12 cellular contexts compared by ENCODE assay signal in the genomic region with DNA sequence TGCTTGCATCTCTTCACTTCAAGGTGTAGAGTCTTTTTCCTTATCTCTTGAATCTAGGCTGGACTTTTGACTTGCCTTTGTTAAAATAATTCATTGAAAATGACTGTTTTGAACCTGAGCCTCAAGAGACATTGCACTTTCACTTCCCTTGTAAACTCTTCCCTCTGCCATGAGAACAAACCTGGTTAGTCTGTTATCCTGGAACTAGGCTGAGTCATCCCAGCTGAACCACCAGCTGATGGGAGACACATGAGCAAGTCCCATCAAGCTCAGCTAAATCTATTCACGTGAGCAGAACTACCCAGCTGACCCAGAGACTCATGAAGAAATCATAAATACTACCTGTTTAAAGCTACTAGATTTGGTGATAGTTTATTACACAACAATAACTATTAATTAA.
A peak's percentile ranks its signal among the peaks of the same experiment; 100 is the strongest.
DNase-seq lines count a peak whose midpoint lies in the region; ATAC-seq and TF ChIP-seq lines count a peak whose summit lies in the region.
"Had no signal": no experiment of that assay in that cellular context is flagged by ENCODE, and none has a peak within 500 bp of the region (broad histone marks: within the 10 kb centered on the region; RNA-seq: fewer than 3 reads in every experiment).

No MANE protein-coding gene starts in this region.

- peak; percentile 65 for ATAC-seq in GM18517 (IDR thresholded peaks at IDR 0.05; ENCODE audit: unreplicated experiment)
- ATAC-seq in HCT116 = no peak
- ATAC-seq: activated CD8-positive, alpha-beta T cell treated with anti-CD3 and anti-CD28 coated beads, Interleukin-2, amount 10 ng/mL, durations not matched to agents 7 days and 5 days had no signal

- peaks cover 0 to 3% of the 10 kb centered on the region in 2 experiments; a peak in 1 of 4 replicates for H3K4me1 ChIP-seq in HCT116 (ENCODE audit: control insufficient read depth in 1 of 2, insufficient read depth in 2 of 2, low read length in 2 of 2)

- intact Hi-C loops in HCT116 (cut with micrococcal nuclease) = no loop called here

- BruUV-seq in HCT116 (replicated peaks; lab: Mats Ljungman, UMichigan) = no TSS peak

- POLR2A ChIA-PET in HCT116 (lab: Charles Lee) = no interaction called here

- no peak overlapping the region for H2AFZ ChIP-seq in HCT116 (ENCODE audit: low read depth, low read length, poor library complexity, severe bottlenecking)

- TF ChIP-seq CTCF in HCT116 (IDR thresholded peaks at IDR 0.05 in 2 of 3, conservative IDR thresholded peaks at IDR 0.05 in 1 of 3; ENCODE audit: borderline replicate concordance in 1 of 3, insufficient read depth in 1 of 3, low read depth in 2 of 3, low read length in 2 of 3) (no peak), fibroblast of pulmonary artery (IDR thresholded peaks at IDR 0.05; ENCODE audit: low read length, missing control alignments) (no peak)

- CTCF ChIA-PET in HCT116 (lab: Charles Lee) = no interaction called here

- H3K9me3 ChIP-seq in HCT116 (ENCODE audit: control insufficient read depth in 1 of 2, insufficient read depth in 1 of 2, low read depth in 1 of 2, low read length in 2 of 2) = no peaks in the 10 kb centered on the region
- H3K9me3 ChIP-seq: MG63 had no signal

- no peak for TF ChIP-seq RAD21 in HCT116 (IDR thresholded peaks at IDR 0.05; ENCODE audit: low read depth)

- no peaks in the 10 kb centered on the region for H3K9me2 ChIP-seq in HCT116 (ENCODE audit: insufficient read depth)

- H3K4me3 ChIP-seq in HCT116 (replicated peaks in 1 of 2; ENCODE audit: low read depth in 1 of 2, low read length in 2 of 2) = no peak overlapping the region
- no peak overlapping the region for H3K4me3 ChIP-seq in fibroblast of pulmonary artery (replicated peaks; ENCODE audit: low read depth, low read length)
- H3K4me3 ChIP-seq: MG63 had no signal

- H3K36me3 ChIP-seq in HCT116 (ENCODE audit: control insufficient read depth in 1 of 2, insufficient read depth in 2 of 2, low read length in 2 of 2) = no peaks in the 10 kb centered on the region
- H3K36me3 ChIP-seq: MG63 had no signal

- H4K20me1 ChIP-seq in HCT116 (ENCODE audit: insufficient read depth) = no peaks in the 10 kb centered on the region

- DNase-seq in HCT116 (ENCODE audit: low read depth, low spot score) = no peak
- peak; percentile 13 for DNase-seq in HK-2 (ENCODE audit: unreplicated experiment)
- DNase-seq in fibroblast of pulmonary artery (ENCODE audit: low read depth) = peak; percentile 48
- DNase-seq in stimulated activated CD4-positive, alpha-beta T cell treated with anti-CD3 and anti-CD28 coated beads, Interleukin-1b, Interleukin-23, amount 100 ng/mL, for 48 hours = no peak
- DNase-seq in occipital lobe (lab: John Stamatoyannopoulos, UW) = no peak
- no peak for DNase-seq in NCI-H1105 treated with DMSO at 0.1 percent for 48 hours (lab: John Stamatoyannopoulos, UW)
- no peak for DNase-seq in SKM-1 (lab: John Stamatoyannopoulos, UW; ENCODE audit: unreplicated experiment)
- DNase-seq: activated CD8-positive, alpha-beta T cell treated with anti-CD3 and anti-CD28 coated beads, Interleukin-2, amount 10 ng/mL, durations not matched to agents 7 days and 5 days; MG63; nephron progenitor cell; RPMI8226 had no signal

- no peak overlapping the region for H3K27ac ChIP-seq in HCT116 (ENCODE audit: low read depth, low read length)

- H3K4me2 ChIP-seq in HCT116 (ENCODE audit: low read length) = no peak overlapping the region

- RAD21 ChIA-PET in HCT116 (lab: Charles Lee; ENCODE audit: low non-redundant PET in 1 of 2, low total read pairs in 2 of 2, uncharacterized antibody in 2 of 2, unreplicated experiment in 2 of 2) = no interaction called here

- H3K79me2 ChIP-seq in HCT116 (ENCODE audit: insufficient read depth, low read length) = no peaks in the 10 kb centered on the region

- H3K27me3 ChIP-seq in HCT116 (ENCODE audit: insufficient read depth, low read length) = no peaks in the 10 kb centered on the region
- H3K27me3 ChIP-seq: MG63 had no signal

- TF ChIP-seq POLR2A in HCT116 (IDR thresholded peaks at IDR 0.05; ENCODE audit: borderline replicate concordance, extremely low read depth, insufficient read depth, insufficient read length) = no peak

- H3K9ac ChIP-seq in HCT116 (ENCODE audit: low read length) = no peak overlapping the region

TF ChIP-seq in HCT116, 20 proteins besides CTCF, POLR2A, EP300 and RAD21:
- TF ChIP-seq JUND (IDR thresholded peaks at IDR 0.05) (peak; percentile 28; the same call in 1 of the 2 replicates), YY1 (IDR thresholded peaks at IDR 0.05; ENCODE audit: extremely low read depth, insufficient replicate concordance, low read depth, low read length) (no peak), FOSL1 (IDR thresholded peaks at IDR 0.05; ENCODE audit: low read depth) (peak; percentile 19; the same call in 1 of the 2 replicates)

Comparison
In these comparisons a context has a peak if more than half of its experiments do, and no peak if none do; other contexts are left out.
1. DNase-seq: peak in HK-2 (single experiment) and fibroblast of pulmonary artery (single experiment); none in HCT116 (single experiment), stimulated activated CD4-positive, alpha-beta T cell treated with anti-CD3 and anti-CD28 coated beads, Interleukin-1b, Interleukin-23, amount 100 ng/mL, for 48 hours (single experiment), occipital lobe (single experiment), NCI-H1105 treated with DMSO at 0.1 percent for 48 hours (single experiment) and SKM-1 (single experiment).